Comparison of ENCODE assay signal across 1 cellular context in the genomic region with DNA sequence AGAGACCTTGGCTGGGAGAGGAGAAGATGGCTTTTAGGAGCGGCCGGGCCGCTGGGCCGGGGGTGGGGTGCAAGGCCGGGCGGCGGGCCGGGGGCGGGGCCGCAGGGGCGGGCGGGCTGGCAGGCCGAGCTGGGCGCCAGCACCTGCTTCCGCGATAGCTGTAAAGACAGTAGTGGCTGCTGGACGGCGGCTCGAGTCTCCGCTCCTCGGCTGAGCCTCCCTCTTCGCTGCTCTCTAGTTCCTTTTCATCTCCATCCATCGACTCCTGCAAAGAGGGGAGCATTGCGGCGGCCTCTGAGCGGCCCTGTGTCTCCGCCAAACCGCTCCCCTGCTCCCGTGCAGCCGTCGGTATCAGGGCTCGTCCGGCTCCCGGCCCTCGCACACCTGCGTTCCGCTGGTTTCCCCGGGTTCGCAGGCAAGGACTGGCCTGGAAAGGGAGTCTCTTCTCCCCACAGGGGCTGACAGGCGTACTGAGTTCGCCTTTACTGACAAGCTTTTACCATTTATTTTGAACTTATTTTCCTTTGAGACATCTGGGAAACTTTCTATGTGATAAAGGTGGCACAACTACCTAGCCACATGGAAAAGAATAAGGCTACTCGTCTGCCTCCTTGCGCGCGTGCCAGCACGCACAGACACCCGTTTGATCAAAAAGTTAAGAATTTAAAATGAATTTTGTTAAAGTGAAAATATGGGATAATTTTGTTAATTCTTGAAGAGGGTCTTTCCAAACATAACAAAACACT.
TF ChIP-seq lines count a peak whose summit lies in the region.

A gene with protein sequence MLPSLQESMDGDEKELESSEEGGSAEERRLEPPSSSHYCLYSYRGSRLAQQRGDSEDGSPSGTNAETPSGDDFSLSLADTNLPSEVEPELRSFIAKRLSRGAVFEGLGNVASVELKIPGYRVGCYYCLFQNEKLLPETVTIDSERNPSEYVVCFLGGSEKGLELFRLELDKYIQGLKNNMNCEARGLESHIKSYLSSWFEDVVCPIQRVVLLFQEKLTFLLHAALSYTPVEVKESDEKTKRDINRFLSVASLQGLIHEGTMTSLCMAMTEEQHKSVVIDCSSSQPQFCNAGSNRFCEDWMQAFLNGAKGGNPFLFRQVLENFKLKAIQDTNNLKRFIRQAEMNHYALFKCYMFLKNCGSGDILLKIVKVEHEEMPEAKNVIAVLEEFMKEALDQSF (minus strand): TSS at position 317 of the 746 bp plus-strand sequence. CDS start 34 bp downstream, at position 283.

TF ChIP-seq in A549, 52 proteins besides CTCF, POLR2A, EP300 and RAD21 (continued from another document):
- TF ChIP-seq MAX (IDR thresholded peaks at IDR 0.05) (peak; percentile 93), PHF8 (IDR thresholded peaks at IDR 0.05; ENCODE audit: borderline replicate concordance, low read depth) (peak; percentile 59; the same call in 1 of the 2 replicates), JUN (IDR thresholded peaks at IDR 0.05) (peak; percentile 86 to 96), CEBPB (IDR thresholded peaks at IDR 0.05) (peak in 1 of 2 experiments; percentile 27; a peak in 1 of 4 replicates), SREBF2 (IDR thresholded peaks at IDR 0.05) (no peak), MAZ (IDR thresholded peaks at IDR 0.05; ENCODE audit: borderline replicate concordance, low read depth, low read length) (no peak), FOXS1 (CRISPR knock-in tag; IDR thresholded peaks at IDR 0.05) (no peak), MYC (IDR thresholded peaks at IDR 0.05; ENCODE audit: borderline replicate concordance, low read length) (peak; percentile 17; the same call in 1 of the 2 replicates), JUNB (IDR thresholded peaks at IDR 0.05) (no peak), EHMT2 (IDR thresholded peaks at IDR 0.05; ENCODE audit: low read depth) (no peak), CBX2 (IDR thresholded peaks at IDR 0.05; ENCODE audit: borderline replicate concordance, low read depth) (no peak), ZFP36 (IDR thresholded peaks at IDR 0.05; ENCODE audit: borderline replicate concordance, partially characterized antibody) (no peak), HEYL (CRISPR knock-in tag; IDR thresholded peaks at IDR 0.05) (no peak), BCL3 (IDR thresholded peaks at IDR 0.05) (peak; percentile 71; the same call in 2 of the 3 replicates), NPAS2 (CRISPR knock-in tag; IDR thresholded peaks at IDR 0.05; ENCODE audit: borderline replicate concordance) (no peak), CHD2 (IDR thresholded peaks at IDR 0.05; ENCODE audit: low read length, partially characterized antibody) (peak; percentile 46), ESRRA (IDR thresholded peaks at IDR 0.05; ENCODE audit: borderline replicate concordance, low read length) (no peak), NFE2L2 (conservative IDR thresholded peaks at IDR 0.05; ENCODE audit: low read length) (no peak), ZSCAN20 (CRISPR knock-in tag; IDR thresholded peaks at IDR 0.05) (no peak), TP53 (CRISPR knock-in tag; IDR thresholded peaks at IDR 0.05) (peak; percentile 71; the same call in 1 of the 2 replicates), MAFK (IDR thresholded peaks at IDR 0.05; ENCODE audit: partially characterized antibody) (no peak), HOXB5 (CRISPR knock-in tag; IDR thresholded peaks at IDR 0.05) (peak; percentile 43; the same call in 1 of the 2 replicates), NR3C1 (IDR thresholded peaks at IDR 0.05) (no peak), RFX5 (IDR thresholded peaks at IDR 0.05) (no peak), RNF2 (IDR thresholded peaks at IDR 0.05; ENCODE audit: borderline replicate concordance, low read depth) (no peak), KDM1A (IDR thresholded peaks at IDR 0.05; ENCODE audit: low read depth) (no peak), RARB (CRISPR knock-in tag; IDR thresholded peaks at IDR 0.05) (no peak), ELK1 (IDR thresholded peaks at IDR 0.05; ENCODE audit: low read depth, low read length) (no peak), HDAC2 (IDR thresholded peaks at IDR 0.05) (no peak), HOXB13 (CRISPR knock-in tag; IDR thresholded peaks at IDR 0.05; ENCODE audit: low read depth) (no peak), BHLHE40 (IDR thresholded peaks at IDR 0.05; ENCODE audit: low read depth, low read length) (no peak; the same call in 1 of the 2 replicates), CHD4 (IDR thresholded peaks at IDR 0.05; ENCODE audit: borderline replicate concordance) (no peak), TFCP2L1 (CRISPR knock-in tag; IDR thresholded peaks at IDR 0.05) (no peak), SMC3 (IDR thresholded peaks at IDR 0.05) (no peak), FOSB (CRISPR knock-in tag; IDR thresholded peaks at IDR 0.05) (no peak), RCOR1 (IDR thresholded peaks at IDR 0.05; ENCODE audit: low read depth, low read length) (no peak), ZC3H11A (IDR thresholded peaks at IDR 0.05) (peak; percentile 32; the same call in 1 of the 2 replicates)
- TF ChIP-seq, protein P1, sequence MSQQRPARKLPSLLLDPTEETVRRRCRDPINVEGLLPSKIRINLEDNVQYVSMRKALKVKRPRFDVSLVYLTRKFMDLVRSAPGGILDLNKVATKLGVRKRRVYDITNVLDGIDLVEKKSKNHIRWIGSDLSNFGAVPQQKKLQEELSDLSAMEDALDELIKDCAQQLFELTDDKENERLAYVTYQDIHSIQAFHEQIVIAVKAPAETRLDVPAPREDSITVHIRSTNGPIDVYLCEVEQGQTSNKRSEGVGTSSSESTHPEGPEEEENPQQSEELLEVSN (IDR thresholded peaks at IDR 0.05; ENCODE audit: borderline replicate concordance, low read depth): peak; percentile 71; the same call in 1 of the 2 replicates
- TF ChIP-seq, protein P2, sequence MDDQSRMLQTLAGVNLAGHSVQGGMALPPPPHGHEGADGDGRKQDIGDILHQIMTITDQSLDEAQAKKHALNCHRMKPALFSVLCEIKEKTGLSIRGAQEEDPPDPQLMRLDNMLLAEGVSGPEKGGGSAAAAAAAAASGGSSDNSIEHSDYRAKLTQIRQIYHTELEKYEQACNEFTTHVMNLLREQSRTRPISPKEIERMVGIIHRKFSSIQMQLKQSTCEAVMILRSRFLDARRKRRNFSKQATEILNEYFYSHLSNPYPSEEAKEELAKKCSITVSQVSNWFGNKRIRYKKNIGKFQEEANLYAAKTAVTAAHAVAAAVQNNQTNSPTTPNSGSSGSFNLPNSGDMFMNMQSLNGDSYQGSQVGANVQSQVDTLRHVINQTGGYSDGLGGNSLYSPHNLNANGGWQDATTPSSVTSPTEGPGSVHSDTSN (IDR thresholded peaks at IDR 0.05): peak; percentile 69; the same call in 1 of the 2 replicates
- TF ChIP-seq, protein P3, sequence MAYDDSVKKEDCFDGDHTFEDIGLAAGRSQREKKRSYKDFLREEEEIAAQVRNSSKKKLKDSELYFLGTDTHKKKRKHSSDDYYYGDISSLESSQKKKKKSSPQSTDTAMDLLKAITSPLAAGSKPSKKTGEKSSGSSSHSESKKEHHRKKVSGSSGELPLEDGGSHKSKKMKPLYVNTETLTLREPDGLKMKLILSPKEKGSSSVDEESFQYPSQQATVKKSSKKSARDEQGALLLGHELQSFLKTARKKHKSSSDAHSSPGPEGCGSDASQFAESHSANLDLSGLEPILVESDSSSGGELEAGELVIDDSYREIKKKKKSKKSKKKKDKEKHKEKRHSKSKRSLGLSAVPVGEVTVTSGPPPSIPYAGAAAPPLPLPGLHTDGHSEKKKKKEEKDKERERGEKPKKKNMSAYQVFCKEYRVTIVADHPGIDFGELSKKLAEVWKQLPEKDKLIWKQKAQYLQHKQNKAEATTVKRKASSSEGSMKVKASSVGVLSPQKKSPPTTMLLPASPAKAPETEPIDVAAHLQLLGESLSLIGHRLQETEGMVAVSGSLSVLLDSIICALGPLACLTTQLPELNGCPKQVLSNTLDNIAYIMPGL (CRISPR knock-in tag; IDR thresholded peaks at IDR 0.05; ENCODE audit: borderline replicate concordance): peak; percentile 93; the same call in 1 of the 2 replicates
- TF ChIP-seq, protein P4, sequence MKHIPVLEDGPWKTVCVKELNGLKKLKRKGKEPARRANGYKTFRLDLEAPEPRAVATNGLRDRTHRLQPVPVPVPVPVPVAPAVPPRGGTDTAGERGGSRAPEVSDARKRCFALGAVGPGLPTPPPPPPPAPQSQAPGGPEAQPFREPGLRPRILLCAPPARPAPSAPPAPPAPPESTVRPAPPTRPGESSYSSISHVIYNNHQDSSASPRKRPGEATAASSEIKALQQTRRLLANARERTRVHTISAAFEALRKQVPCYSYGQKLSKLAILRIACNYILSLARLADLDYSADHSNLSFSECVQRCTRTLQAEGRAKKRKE (CRISPR knock-in tag; IDR thresholded peaks at IDR 0.05; ENCODE audit: low read depth): no peak
